In the genomic region with DNA sequence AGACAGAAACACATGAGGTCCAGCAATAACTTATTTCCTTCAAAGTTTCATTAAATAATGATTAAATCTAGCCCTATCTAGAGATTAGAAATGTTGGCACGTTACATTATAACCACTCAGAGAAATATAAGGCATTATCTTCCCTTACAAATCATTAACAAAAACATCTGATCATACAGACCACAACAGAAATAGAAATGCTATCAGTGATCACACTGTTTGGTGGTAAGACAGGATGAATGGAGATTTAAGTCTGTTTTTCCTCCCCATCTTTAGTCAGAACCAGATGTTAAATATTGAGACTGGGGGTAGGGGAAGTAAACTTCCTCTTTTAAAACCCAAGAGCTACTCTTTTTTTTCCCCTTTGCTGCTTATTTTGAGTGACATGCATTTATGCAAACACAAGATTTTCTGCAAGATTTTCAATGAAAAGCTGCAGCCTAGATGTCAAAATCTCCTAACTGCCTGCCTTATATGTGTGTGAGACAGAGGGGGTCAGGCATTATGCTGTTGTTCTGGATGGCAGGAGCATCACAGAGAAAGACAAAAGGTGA, we compare ENCODE assay signal across 10 cellular contexts.
A peak's percentile ranks its signal among the peaks of the same experiment; 100 is the strongest.
DNase-seq lines count a peak whose midpoint lies in the region; ATAC-seq and TF ChIP-seq lines count a peak whose summit lies in the region.
"Had no signal": no experiment of that assay in that cellular context is flagged by ENCODE, and none has a peak within 500 bp of the region (broad histone marks: within the 10 kb centered on the region; RNA-seq: fewer than 3 reads in every experiment).

No MANE protein-coding gene starts in this region.

- peaks cover 58% of the 10 kb centered on the region for H3K79me2 ChIP-seq in SK-N-SH (ENCODE audit: insufficient read depth)

- TF ChIP-seq EP300 in SK-N-SH (IDR thresholded peaks at IDR 0.05; ENCODE audit: borderline replicate concordance in 1 of 2, low read depth in 1 of 2, low read length in 1 of 2), result peak in 1 of 2 experiments; percentile 75; a peak in 3 of 4 replicates

- H3K27me3 Mint-ChIP-seq in T-helper 1 cell treated with Interleukin-12 subunit alpha and Interleukin-12 subunit beta and Interleukin-4 antibody, amounts not matched to agents 30 μg/mL and 1 μg/mL, for 36 hours (ENCODE audit: low read depth), result no peaks in the 10 kb centered on the region

- CTCF ChIA-PET in SK-N-SH (lab: Yijun Ruan, JAX), result interaction anchor here (0.6 to 1.0 kb wide), 2 partner anchors 12 to 70 kb away, joined by 3 to 4 read pairs; no protein-coding TSS in a partner anchor

- no peak overlapping the region for H2AK5ac ChIP-seq in neuronal stem cell (ENCODE audit: low read depth, low read length)

- H2BK15ac ChIP-seq in neuronal stem cell (ENCODE audit: low read length), result no peak overlapping the region

- H3K18ac ChIP-seq in neuronal stem cell (ENCODE audit: low read length), result no peak overlapping the region

- H3K27ac ChIP-seq in SK-N-SH (ENCODE audit: low read depth in 2 of 2, low read length in 1 of 2), result peak overlapping the region; percentile 43 to 50; a peak in 3 of 4 replicates
- no peak overlapping the region for H3K27ac ChIP-seq in neuronal stem cell (replicated peaks; ENCODE audit: low read length)
- H3K27ac ChIP-seq: 22Rv1 had no signal

- peaks cover 8% of the 10 kb centered on the region for H3F3A ChIP-seq in SK-N-SH (replicated peaks; ENCODE audit: insufficient read depth)

- H3K9me2 ChIP-seq in SK-N-SH, result no peaks in the 10 kb centered on the region

- H3K4me3 ChIP-seq in SK-N-SH (ENCODE audit: low read depth in 2 of 2, low read length in 1 of 2) (no peak overlapping the region), neuronal stem cell (ENCODE audit: low read length in 2 of 2) (no peak overlapping the region)

- no peak overlapping the region for H2BK12ac ChIP-seq in neuronal stem cell (ENCODE audit: low read length)

- POLR2A ChIA-PET in SK-N-SH (lab: Yijun Ruan, JAX), result no interaction called here

- H3K4me1 ChIP-seq in SK-N-SH (ENCODE audit: control insufficient read depth in 1 of 2, insufficient read depth in 2 of 2, low read depth in 1 of 2, low read length in 1 of 2) (peaks cover 8 to 18% of the 10 kb centered on the region in 2 experiments; a peak in 3 of 4 replicates), neuronal stem cell (ENCODE audit: control insufficient read depth in 2 of 2, insufficient read depth in 1 of 2, low read depth in 1 of 2, low read length in 2 of 2) (peaks cover 0 to 3% of the 10 kb centered on the region in 2 donors)

- no peaks in the 10 kb centered on the region for H4K20me1 ChIP-seq in SK-N-SH (ENCODE audit: insufficient read depth)

- no peak overlapping the region for H4K91ac ChIP-seq in neuronal stem cell (ENCODE audit: low read depth, low read length, poor library complexity)

- H3K4me2 ChIP-seq in SK-N-SH (peak overlapping the region; percentile 6; the same call in 1 of the 2 replicates), neuronal stem cell (ENCODE audit: insufficient read depth, low read length, poor library complexity, severe bottlenecking) (no peak overlapping the region)

- peaks cover 36% of the 10 kb centered on the region for H3K36me3 Mint-ChIP-seq in T-helper 1 cell treated with Interleukin-12 subunit alpha and Interleukin-12 subunit beta and Interleukin-4 antibody, amounts not matched to agents 30 μg/mL and 1 μg/mL, for 36 hours (ENCODE audit: low read depth)

- no peak overlapping the region for H3K14ac ChIP-seq in neuronal stem cell (ENCODE audit: low read length)

- H3K27me3 ChIP-seq in SK-N-SH (ENCODE audit: insufficient read depth), result no peaks in the 10 kb centered on the region
- no peaks in the 10 kb centered on the region for H3K27me3 ChIP-seq in neuronal stem cell (ENCODE audit: control insufficient read depth in 3 of 3, insufficient read depth in 3 of 3, low read depth in 1 of 3, low read length in 3 of 3)

- WGBS in SK-N-SH (ENCODE audit: low lambda C conversion rate), result 24% methylated on average over 1 of the region's 1 CpG
- WGBS in neuronal stem cell (ENCODE audit: extremely low coverage in 2 of 2, insufficient read length in 2 of 2, insufficient replicate concordance in 1 of 2), 2 donors, result no CpG with 5 or more reads among the region's 1 CpG

- peak overlapping the region; percentile 65 for H3K27ac Mint-ChIP-seq in T-helper 1 cell treated with Interleukin-12 subunit alpha and Interleukin-12 subunit beta and Interleukin-4 antibody, amounts not matched to agents 30 μg/mL and 1 μg/mL, for 36 hours

- H3K36me3 ChIP-seq in SK-N-SH (replicated peaks in 1 of 2; ENCODE audit: control insufficient read depth in 1 of 2, insufficient read depth in 2 of 2, low read length in 1 of 2) (peaks cover 0 to 18% of the 10 kb centered on the region in 2 experiments), neuronal stem cell (replicated peaks in 1 of 2; ENCODE audit: control insufficient read depth in 2 of 2, insufficient read depth in 2 of 2, low read length in 2 of 2) (no peaks in the 10 kb centered on the region)

- no peak overlapping the region for H4K8ac ChIP-seq in neuronal stem cell (ENCODE audit: low read depth, low read length)

- H3K9me3 ChIP-seq in SK-N-SH (no peaks in the 10 kb centered on the region), neuronal stem cell (replicated peaks in 1 of 2; ENCODE audit: control insufficient read depth in 2 of 2, insufficient read depth in 1 of 2, low read depth in 1 of 2, low read length in 2 of 2) (peaks cover 0 to 5% of the 10 kb centered on the region in 2 donors)

- no peak for TF ChIP-seq CTCF in SK-N-SH (IDR thresholded peaks at IDR 0.05)

- no peak overlapping the region for H2AFZ ChIP-seq in SK-N-SH (ENCODE audit: low read depth)
- no peak overlapping the region for H2AFZ ChIP-seq in neuronal stem cell (ENCODE audit: low read length)

- ATAC-seq in HG02981 (IDR thresholded peaks at IDR 0.05; ENCODE audit: unreplicated experiment), result peak; percentile 76
- ATAC-seq: Panc1 had no signal

- no peak overlapping the region for H3K23ac ChIP-seq in neuronal stem cell (ENCODE audit: low read depth, low read length, poor library complexity)

- H3K4me1 Mint-ChIP-seq in T-helper 1 cell treated with Interleukin-12 subunit alpha and Interleukin-12 subunit beta and Interleukin-4 antibody, amounts not matched to agents 30 μg/mL and 1 μg/mL, for 36 hours (ENCODE audit: low read depth), result peaks cover 45% of the 10 kb centered on the region

- no peak overlapping the region for H2BK5ac ChIP-seq in neuronal stem cell (ENCODE audit: low read length)

- peaks cover 9% of the 10 kb centered on the region for H3K9me3 Mint-ChIP-seq in T-helper 1 cell treated with Interleukin-12 subunit alpha and Interleukin-12 subunit beta and Interleukin-4 antibody, amounts not matched to agents 30 μg/mL and 1 μg/mL, for 36 hours

- H3K9ac ChIP-seq in SK-N-SH (no peak overlapping the region), neuronal stem cell (ENCODE audit: low read depth, low read length, poor library complexity) (no peak overlapping the region)

- DNase-seq in T-helper 1 cell (no peak), SK-N-SH (peak; percentile 24), neuronal stem cell (ENCODE audit: low spot score) (peak; percentile 23), activated gamma-delta T cell treated with Interleukin-2 at 50 U/mL for 16 hours (no peak), epidermal melanocyte (ENCODE audit: insufficient read length, low spot score) (no peak), amniotic stem cell (lab: John Stamatoyannopoulos, UW) (no peak)

- no peak for TF ChIP-seq RAD21 in SK-N-SH (IDR thresholded peaks at IDR 0.05; ENCODE audit: low read length)

- H3K4me3 Mint-ChIP-seq in T-helper 1 cell treated with Interleukin-12 subunit alpha and Interleukin-12 subunit beta and Interleukin-4 antibody, amounts not matched to agents 30 μg/mL and 1 μg/mL, for 36 hours, result peak overlapping the region; percentile 54

- H3K4ac ChIP-seq in neuronal stem cell (ENCODE audit: low read length), result no peak overlapping the region

- H2BK120ac ChIP-seq in neuronal stem cell (ENCODE audit: low read depth, low read length), result no peak overlapping the region

- no peaks in the 10 kb centered on the region for H3K79me1 ChIP-seq in neuronal stem cell (ENCODE audit: low read depth, low read length)

TF ChIP-seq in SK-N-SH, 30 proteins besides CTCF, POLR2A, EP300 and RAD21:
- TF ChIP-seq TCF12 (IDR thresholded peaks at IDR 0.05) (peak; percentile 83), MXI1 (IDR thresholded peaks at IDR 0.05; ENCODE audit: low read depth, low read length) (no peak), GATA2 (CRISPR knock-in tag; IDR thresholded peaks at IDR 0.05) (peak; percentile 73), MEF2A (IDR thresholded peaks at IDR 0.05; ENCODE audit: borderline replicate concordance, low read depth) (0 out of 2 replicates have a peak, but pooled peaks have one; percentile 22), JUND (IDR thresholded peaks at IDR 0.05) (peak; percentile 22; the same call in 1 of the 2 replicates), NRF1 (IDR thresholded peaks at IDR 0.05; ENCODE audit: low read depth, low read length) (no peak), RCOR1 (IDR thresholded peaks at IDR 0.05; ENCODE audit: low read length) (0 out of 2 replicates have a peak, but pooled peaks have one; percentile 39), RXRA (IDR thresholded peaks at IDR 0.05; ENCODE audit: borderline replicate concordance, low read depth) (no peak)
- TF ChIP-seq, protein P1, sequence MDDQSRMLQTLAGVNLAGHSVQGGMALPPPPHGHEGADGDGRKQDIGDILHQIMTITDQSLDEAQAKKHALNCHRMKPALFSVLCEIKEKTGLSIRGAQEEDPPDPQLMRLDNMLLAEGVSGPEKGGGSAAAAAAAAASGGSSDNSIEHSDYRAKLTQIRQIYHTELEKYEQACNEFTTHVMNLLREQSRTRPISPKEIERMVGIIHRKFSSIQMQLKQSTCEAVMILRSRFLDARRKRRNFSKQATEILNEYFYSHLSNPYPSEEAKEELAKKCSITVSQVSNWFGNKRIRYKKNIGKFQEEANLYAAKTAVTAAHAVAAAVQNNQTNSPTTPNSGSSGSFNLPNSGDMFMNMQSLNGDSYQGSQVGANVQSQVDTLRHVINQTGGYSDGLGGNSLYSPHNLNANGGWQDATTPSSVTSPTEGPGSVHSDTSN (IDR thresholded peaks at IDR 0.05), result peak; percentile 19; the same call in 1 of the 2 replicates

Comparison
In these comparisons a context has a peak if more than half of its experiments do, and no peak if none do; other contexts are left out.
1. DNase-seq: peak in SK-N-SH (single experiment) and neuronal stem cell (single experiment); none in T-helper 1 cell (0 of 5), activated gamma-delta T cell treated with Interleukin-2 at 50 U/mL for 16 hours (single experiment), epidermal melanocyte (single experiment) and amniotic stem cell (single experiment).